In the genomic region with DNA sequence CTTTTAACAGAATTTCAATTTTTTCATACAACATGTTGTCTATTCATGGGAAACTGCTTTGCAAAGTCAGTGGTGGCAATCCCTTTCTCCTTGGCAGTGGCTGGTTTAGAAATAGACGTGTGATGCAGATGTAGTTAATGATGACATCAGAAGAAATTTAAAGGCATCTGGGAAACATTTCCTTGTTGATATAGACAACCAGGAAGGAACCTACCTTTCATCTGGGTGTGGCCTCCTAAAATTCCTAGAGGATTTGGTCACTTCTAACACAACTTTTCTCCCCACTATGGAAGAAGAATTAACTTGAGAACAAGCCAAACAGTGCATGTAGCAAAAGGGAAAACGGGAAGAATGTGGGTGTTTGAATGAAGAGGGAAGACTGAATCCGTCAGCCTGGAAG, we compare ENCODE assay signal across 32 cellular contexts.
A peak's percentile ranks its signal among the peaks of the same experiment; 100 is the strongest.
DNase-seq lines count a peak whose midpoint lies in the region; ATAC-seq and TF ChIP-seq lines count a peak whose summit lies in the region.
"Had no signal": no experiment of that assay in that cellular context is flagged by ENCODE, and none has a peak within 500 bp of the region (broad histone marks: within the 10 kb centered on the region; RNA-seq: fewer than 3 reads in every experiment).

No MANE protein-coding gene starts in this region.

- no peaks in the 10 kb centered on the region for H3K9me3 ChIP-seq in Caco-2
- H3K9me3 ChIP-seq in Karpas-422 (ENCODE audit: low read length) = no peaks in the 10 kb centered on the region
- H3K9me3 ChIP-seq: BLaER1 treated with 17β-estradiol and CSF1 and Interleukin-3, amounts not matched to agents 10 nM and 100 nM; gastrocnemius medialis; lower lobe of right lung; mucosa of descending colon; psoas muscle; thyroid gland; vagina had no signal

- intact Hi-C loops in Caco-2 (cut with micrococcal nuclease; ENCODE audit: unreplicated experiment) = no loop called here

- H3K36me3 ChIP-seq in Caco-2 (ENCODE audit: control insufficient read depth, insufficient read depth, low read length) (no peaks in the 10 kb centered on the region), Karpas-422 (ENCODE audit: insufficient read depth, low read length) (no peaks in the 10 kb centered on the region)
- H3K36me3 ChIP-seq: BLaER1 treated with 17β-estradiol and CSF1 and Interleukin-3, amounts not matched to agents 10 nM and 100 nM; gastrocnemius medialis; lower lobe of right lung; thyroid gland; vagina had no signal

- no peaks in the 10 kb centered on the region for H3K79me2 ChIP-seq in Karpas-422 (ENCODE audit: low read length)

- H3K9me3 Mint-ChIP-seq in Caco-2 (ENCODE audit: unreplicated experiment) = peaks cover 26% of the 10 kb centered on the region
- H3K9me3 Mint-ChIP-seq: activated T-helper 2 cell treated with anti-CD3 and anti-CD28 coated beads, Interferon-gamma antibody, Interleukin-2, Interleukin-4, amounts not matched to agents 10 μg/mL and 5 μg/mL and 100 μg/mL, durations not matched to agents 14 hours and 24 hours and 36 hours had no signal

- no peaks in the 10 kb centered on the region for H3K27me3 ChIP-seq in Caco-2 (replicated peaks; ENCODE audit: control insufficient read depth, insufficient read depth, low read length)
- no peaks in the 10 kb centered on the region for H3K27me3 ChIP-seq in Karpas-422 (ENCODE audit: low read length)
- H3K27me3 ChIP-seq: BLaER1 treated with 17β-estradiol and CSF1 and Interleukin-3, amounts not matched to agents 10 nM and 100 nM; gastrocnemius medialis; thyroid gland; vagina had no signal

- H3K9me2 ChIP-seq in Karpas-422 (replicated peaks; ENCODE audit: insufficient read depth, low read length) = no peaks in the 10 kb centered on the region

- H4K20me1 ChIP-seq in Karpas-422 (ENCODE audit: insufficient read depth, low read depth, low read length) = no peaks in the 10 kb centered on the region
- H4K20me1 ChIP-seq: BLaER1 treated with 17β-estradiol and CSF1 and Interleukin-3, amounts not matched to agents 10 nM and 100 nM had no signal

- no peak for ATAC-seq in GM21786 (IDR thresholded peaks at IDR 0.05; ENCODE audit: unreplicated experiment)
- no peak for ATAC-seq in stimulated activated naive CD8-positive, alpha-beta T cell treated with anti-CD3 and anti-CD28 coated beads, Interleukin-15, Interleukin-2, amounts not matched to agents 100 U/mL and 50 U/mL, for 24 hours
- ATAC-seq: activated CD8-positive, alpha-beta T cell treated with anti-CD3 and anti-CD28 coated beads, Interleukin-2, amount 10 ng/mL, durations not matched to agents 7 days and 5 days; gastrocnemius medialis; lower lobe of right lung; mucosa of descending colon; natural killer cell; psoas muscle; sciatic nerve had no signal

- no peak overlapping the region for H3K4me2 ChIP-seq in Karpas-422 (ENCODE audit: low read depth, low read length, poor library complexity, severe bottlenecking)
- H3K4me2 ChIP-seq: BLaER1 treated with 17β-estradiol and CSF1 and Interleukin-3, amounts not matched to agents 10 nM and 100 nM had no signal

- no peak overlapping the region for H3K4me3 ChIP-seq in Caco-2 (ENCODE audit: low read depth, low read length)
- H3K4me3 ChIP-seq in epithelial cell of esophagus (ENCODE audit: low read length) = no peak overlapping the region
- H3K4me3 ChIP-seq in Karpas-422 (ENCODE audit: low read length) = no peak overlapping the region
- H3K4me3 ChIP-seq: BLaER1 treated with 17β-estradiol and CSF1 and Interleukin-3, amounts not matched to agents 10 nM and 100 nM; gastrocnemius medialis; lower lobe of right lung; mucosa of descending colon; psoas muscle; thyroid gland; vagina had no signal

- H3K4me3 Mint-ChIP-seq in Caco-2 (ENCODE audit: unreplicated experiment) = no peak overlapping the region
- H3K4me3 Mint-ChIP-seq: activated CD8-positive, alpha-beta T cell treated with anti-CD3 and anti-CD28 coated beads, Interleukin-2, amount 10 ng/mL, durations not matched to agents 7 days and 5 days; brain; natural killer cell had no signal

- H3K36me3 Mint-ChIP-seq in Caco-2 (ENCODE audit: insufficient read depth, unreplicated experiment) = no peaks in the 10 kb centered on the region
- H3K36me3 Mint-ChIP-seq: brain, natural killer cell had no signal

- H2AFZ ChIP-seq in Karpas-422 (ENCODE audit: low read length) = no peak overlapping the region

- no peaks in the 10 kb centered on the region for H3K27me3 Mint-ChIP-seq in Caco-2 (ENCODE audit: insufficient read depth, unreplicated experiment)

- TF ChIP-seq CTCF in Caco-2 (IDR thresholded peaks at IDR 0.05; ENCODE audit: insufficient read depth in 1 of 2, low read depth in 1 of 2, low read length in 1 of 2, severe bottlenecking in 1 of 2, unreplicated experiment in 1 of 2) = no peak
- TF ChIP-seq CTCF in epithelial cell of esophagus (IDR thresholded peaks at IDR 0.05; ENCODE audit: insufficient read depth, low read depth, low read length, missing control alignments) = no peak

- POLR2A ChIA-PET in Caco-2 (lab: Charles Lee) = no interaction called here

- peak overlapping the region; percentile 11 for H3K27ac Mint-ChIP-seq in Caco-2 (ENCODE audit: unreplicated experiment)
- H3K27ac Mint-ChIP-seq: activated CD8-positive, alpha-beta T cell treated with anti-CD3 and anti-CD28 coated beads, Interleukin-2, amount 10 ng/mL, durations not matched to agents 7 days and 5 days; activated T-helper 2 cell treated with anti-CD3 and anti-CD28 coated beads, Interferon-gamma antibody, Interleukin-2, Interleukin-4, amounts not matched to agents 10 μg/mL and 5 μg/mL and 100 μg/mL, durations not matched to agents 14 hours and 24 hours and 36 hours; brain; natural killer cell had no signal

- DNase-seq in Caco-2 = no peak
- DNase-seq in HT1080 (ENCODE audit: low read depth) = peak; percentile 22
- DNase-seq in epithelial cell of esophagus (ENCODE audit: low read depth) = peak; percentile 65
- peak; percentile 70 for DNase-seq in kidney tubule cell (ENCODE audit: low spot score)
- DNase-seq in T1000 (lab: John Stamatoyannopoulos, UW) = no peak
- no peak for DNase-seq in Karpas-422
- DNase-seq in stimulated activated naive CD8-positive, alpha-beta T cell treated with anti-CD3 and anti-CD28 coated beads, Interleukin-15, Interleukin-2, amounts not matched to agents 100 U/mL and 50 U/mL, for 24 hours = no peak
- DNase-seq: activated CD4-positive, alpha-beta T cell treated with anti-CD3 and anti-CD28 coated beads for 4 hours; activated CD8-positive, alpha-beta T cell treated with anti-CD3 and anti-CD28 coated beads, Interleukin-2, amount 10 ng/mL, durations not matched to agents 7 days and 5 days; activated naive CD4-positive, alpha-beta T cell treated with anti-CD3 and anti-CD28 coated beads, Interleukin-2, amount 50 U/mL, for 16 hours; gastrocnemius medialis; GDM1; GOT3; KG1; kidney glomerular epithelial cell; lower lobe of right lung; mucosa of descending colon; natural killer cell; NCI-H1436; NCI-H2081 treated with DMSO at 0.1 percent for 48 hours; NCI-H774; occipital lobe; psoas muscle; stimulated activated CD4-positive, alpha-beta T cell treated with anti-CD3 and anti-CD28 coated beads, Interleukin-2, amount 100 ng/mL, for 48 hours; thyroid gland had no signal

- H3K4me1 ChIP-seq in Caco-2 = no peaks in the 10 kb centered on the region; the same call in 1 of the 2 replicates
- no peaks in the 10 kb centered on the region for H3K4me1 ChIP-seq in Karpas-422 (ENCODE audit: low read length)
- H3K4me1 ChIP-seq: BLaER1 treated with 17β-estradiol and CSF1 and Interleukin-3, amounts not matched to agents 10 nM and 100 nM; gastrocnemius medialis; lower lobe of right lung; psoas muscle; thyroid gland; vagina had no signal

- peaks cover 13% of the 10 kb centered on the region for H3K4me1 Mint-ChIP-seq in Caco-2 (ENCODE audit: low read depth, unreplicated experiment)
- H3K4me1 Mint-ChIP-seq: brain, natural killer cell had no signal

- H3K27ac ChIP-seq in Karpas-422 (ENCODE audit: low read length) = no peak overlapping the region
- H3K27ac ChIP-seq: BLaER1 treated with 17β-estradiol and CSF1 and Interleukin-3, amounts not matched to agents 10 nM and 100 nM; gastrocnemius medialis; lower lobe of right lung; psoas muscle; thyroid gland; vagina; VCaP had no signal

- BruUV-seq in Caco-2 (replicated peaks; lab: Mats Ljungman, UMichigan) = no TSS peak

- no peak overlapping the region for H3K9ac ChIP-seq in Karpas-422 (ENCODE audit: low read length)
- H3K9ac ChIP-seq: BLaER1 treated with 17β-estradiol and CSF1 and Interleukin-3, amounts not matched to agents 10 nM and 100 nM had no signal

- CTCF ChIA-PET in Caco-2 (lab: Charles Lee) = no interaction called here

Comparison
In these comparisons a context has a peak if more than half of its experiments do, and no peak if none do; other contexts are left out.
1. DNase-seq: peak in HT1080 (single experiment), epithelial cell of esophagus (single experiment) and kidney tubule cell (single experiment); none in Caco-2 (0 of 2), T1000 (single experiment), Karpas-422 (single experiment) and stimulated activated naive CD8-positive, alpha-beta T cell treated with anti-CD3 and anti-CD28 coated beads, Interleukin-15, Interleukin-2, amounts not matched to agents 100 U/mL and 50 U/mL, for 24 hours (single experiment).